1 cellular context compared by ENCODE assay signal in the genomic region with DNA sequence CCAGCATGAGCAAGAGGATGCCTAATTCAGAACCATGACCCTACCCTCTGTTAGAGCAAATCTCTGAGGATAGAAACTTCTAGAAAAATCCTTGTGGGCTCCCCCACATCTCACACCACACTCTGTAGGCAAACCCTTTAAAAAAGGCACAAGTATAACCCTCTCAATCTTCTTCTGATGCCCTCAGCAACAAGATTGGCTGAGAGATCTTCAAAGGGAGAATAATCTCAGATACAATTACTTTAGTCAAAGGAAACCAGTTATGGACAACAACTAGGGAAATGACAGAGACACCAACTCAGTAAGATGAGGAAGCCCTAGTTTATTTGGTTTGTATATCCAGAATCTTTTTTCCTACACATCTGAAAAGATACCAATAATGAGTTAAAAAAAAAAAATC.
TF ChIP-seq lines count a peak whose summit lies in the region.

No MANE protein-coding gene starts in this region.

TF ChIP-seq in HCT116, 20 proteins besides CTCF, POLR2A, EP300 and RAD21 (continued from another document):
- TF ChIP-seq, protein P1, sequence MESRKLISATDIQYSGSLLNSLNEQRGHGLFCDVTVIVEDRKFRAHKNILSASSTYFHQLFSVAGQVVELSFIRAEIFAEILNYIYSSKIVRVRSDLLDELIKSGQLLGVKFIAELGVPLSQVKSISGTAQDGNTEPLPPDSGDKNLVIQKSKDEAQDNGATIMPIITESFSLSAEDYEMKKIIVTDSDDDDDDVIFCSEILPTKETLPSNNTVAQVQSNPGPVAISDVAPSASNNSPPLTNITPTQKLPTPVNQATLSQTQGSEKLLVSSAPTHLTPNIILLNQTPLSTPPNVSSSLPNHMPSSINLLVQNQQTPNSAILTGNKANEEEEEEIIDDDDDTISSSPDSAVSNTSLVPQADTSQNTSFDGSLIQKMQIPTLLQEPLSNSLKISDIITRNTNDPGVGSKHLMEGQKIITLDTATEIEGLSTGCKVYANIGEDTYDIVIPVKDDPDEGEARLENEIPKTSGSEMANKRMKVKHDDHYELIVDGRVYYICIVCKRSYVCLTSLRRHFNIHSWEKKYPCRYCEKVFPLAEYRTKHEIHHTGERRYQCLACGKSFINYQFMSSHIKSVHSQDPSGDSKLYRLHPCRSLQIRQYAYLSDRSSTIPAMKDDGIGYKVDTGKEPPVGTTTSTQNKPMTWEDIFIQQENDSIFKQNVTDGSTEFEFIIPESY (IDR thresholded peaks at IDR 0.05; ENCODE audit: extremely low read depth, insufficient replicate concordance, low read length), result no peak
- TF ChIP-seq ZNF274 (IDR thresholded peaks at IDR 0.05; ENCODE audit: low read depth, low read length) (no peak), ELF1 (IDR thresholded peaks at IDR 0.05; ENCODE audit: borderline replicate concordance, low read depth) (no peak), CEBPB (IDR thresholded peaks at IDR 0.05; ENCODE audit: low read depth) (no peak), POLR2AphosphoS5 (IDR thresholded peaks at IDR 0.05; ENCODE audit: low read depth, low read length) (no peak)
- TF ChIP-seq, protein P2, sequence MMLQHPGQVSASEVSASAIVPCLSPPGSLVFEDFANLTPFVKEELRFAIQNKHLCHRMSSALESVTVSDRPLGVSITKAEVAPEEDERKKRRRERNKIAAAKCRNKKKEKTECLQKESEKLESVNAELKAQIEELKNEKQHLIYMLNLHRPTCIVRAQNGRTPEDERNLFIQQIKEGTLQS (IDR thresholded peaks at IDR 0.05), result no peak
- TF ChIP-seq, protein P3, sequence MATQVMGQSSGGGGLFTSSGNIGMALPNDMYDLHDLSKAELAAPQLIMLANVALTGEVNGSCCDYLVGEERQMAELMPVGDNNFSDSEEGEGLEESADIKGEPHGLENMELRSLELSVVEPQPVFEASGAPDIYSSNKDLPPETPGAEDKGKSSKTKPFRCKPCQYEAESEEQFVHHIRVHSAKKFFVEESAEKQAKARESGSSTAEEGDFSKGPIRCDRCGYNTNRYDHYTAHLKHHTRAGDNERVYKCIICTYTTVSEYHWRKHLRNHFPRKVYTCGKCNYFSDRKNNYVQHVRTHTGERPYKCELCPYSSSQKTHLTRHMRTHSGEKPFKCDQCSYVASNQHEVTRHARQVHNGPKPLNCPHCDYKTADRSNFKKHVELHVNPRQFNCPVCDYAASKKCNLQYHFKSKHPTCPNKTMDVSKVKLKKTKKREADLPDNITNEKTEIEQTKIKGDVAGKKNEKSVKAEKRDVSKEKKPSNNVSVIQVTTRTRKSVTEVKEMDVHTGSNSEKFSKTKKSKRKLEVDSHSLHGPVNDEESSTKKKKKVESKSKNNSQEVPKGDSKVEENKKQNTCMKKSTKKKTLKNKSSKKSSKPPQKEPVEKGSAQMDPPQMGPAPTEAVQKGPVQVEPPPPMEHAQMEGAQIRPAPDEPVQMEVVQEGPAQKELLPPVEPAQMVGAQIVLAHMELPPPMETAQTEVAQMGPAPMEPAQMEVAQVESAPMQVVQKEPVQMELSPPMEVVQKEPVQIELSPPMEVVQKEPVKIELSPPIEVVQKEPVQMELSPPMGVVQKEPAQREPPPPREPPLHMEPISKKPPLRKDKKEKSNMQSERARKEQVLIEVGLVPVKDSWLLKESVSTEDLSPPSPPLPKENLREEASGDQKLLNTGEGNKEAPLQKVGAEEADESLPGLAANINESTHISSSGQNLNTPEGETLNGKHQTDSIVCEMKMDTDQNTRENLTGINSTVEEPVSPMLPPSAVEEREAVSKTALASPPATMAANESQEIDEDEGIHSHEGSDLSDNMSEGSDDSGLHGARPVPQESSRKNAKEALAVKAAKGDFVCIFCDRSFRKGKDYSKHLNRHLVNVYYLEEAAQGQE (IDR thresholded peaks at IDR 0.05; ENCODE audit: low read depth), result no peak
